ENCODE assay signal across 10 cellular contexts in genomic region chr12:9669534-9669933, GRCh38. TPM values are rescaled to one million over a fixed set of nuclear protein-coding genes. Genes with fewer than 3 reads are reported as not detected.
A peak's percentile ranks its signal among the peaks of the same experiment; 100 is the strongest.
DNase-seq lines count a peak whose midpoint lies in the region; ATAC-seq and TF ChIP-seq lines count a peak whose summit lies in the region.
"Had no signal": no experiment of that assay in that cellular context is flagged by ENCODE, and none has a peak within 500 bp of the region (broad histone marks: within the 10 kb centered on the region; RNA-seq: fewer than 3 reads in every experiment).

A gene with protein sequence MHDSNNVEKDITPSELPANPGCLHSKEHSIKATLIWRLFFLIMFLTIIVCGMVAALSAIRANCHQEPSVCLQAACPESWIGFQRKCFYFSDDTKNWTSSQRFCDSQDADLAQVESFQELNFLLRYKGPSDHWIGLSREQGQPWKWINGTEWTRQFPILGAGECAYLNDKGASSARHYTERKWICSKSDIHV (plus strand): TSS chr12:9669713. CDS start chr12:9669735, 22 bp downstream.

- CTCF ChIA-PET in PC-3 (lab: Charles Lee): no interaction called here

- H3K4me3 Mint-ChIP-seq in activated T-cell treated with anti-CD3 and anti-CD28 coated beads, Interleukin-2, amount 50 U/mL, for 4 hours: peak within 1 kb of the TSS; percentile 99
- H3K4me3 Mint-ChIP-seq in activated T-helper 17 cell treated with anti-CD3 and anti-CD28 coated beads, Interleukin-2, amount 50 U/mL, for 72 hours: peak within 1 kb of the TSS; percentile 88

- POLR2A ChIA-PET in PC-3 (lab: Charles Lee; ENCODE audit: unreplicated experiment): no interaction called here

- peaks cover 59% of the 10 kb centered on the region for H3K4me1 Mint-ChIP-seq in activated T-cell treated with anti-CD3 and anti-CD28 coated beads, Interleukin-2, amount 50 U/mL, for 4 hours (ENCODE audit: low read depth)
- H3K4me1 Mint-ChIP-seq in activated T-helper 17 cell treated with anti-CD3 and anti-CD28 coated beads, Interleukin-2, amount 50 U/mL, for 72 hours: peaks cover 20% of the 10 kb centered on the region

- intact Hi-C loops in PC-3 (cut with micrococcal nuclease): no loop called here

- H3K9ac ChIP-seq in PC-3 (ENCODE audit: low read length): no peak within 1 kb of the TSS

- H3K4me1 ChIP-seq in thymus (ENCODE audit: control insufficient read depth, insufficient read depth, low read length): peaks cover 15% of the 10 kb centered on the region
- H3K4me1 ChIP-seq in PC-3 (ENCODE audit: insufficient read depth, low read length): peaks cover 18% of the 10 kb centered on the region
- H3K4me1 ChIP-seq: right lobe of liver had no signal

- H3K9me2 ChIP-seq in PC-3 (replicated peaks; ENCODE audit: low read length): no peaks in the 10 kb centered on the region

- BruUV-seq in PC-3 (replicated peaks; lab: Mats Ljungman, UMichigan): no TSS peak

- H3K4me2 ChIP-seq in PC-3 (ENCODE audit: low read length): no peak within 1 kb of the TSS

- no peaks in the 10 kb centered on the region for H3K9me3 ChIP-seq in thymus (ENCODE audit: control insufficient read depth)
- no peaks in the 10 kb centered on the region for H3K9me3 ChIP-seq in PC-3 (ENCODE audit: low read length)
- H3K9me3 ChIP-seq: right lobe of liver had no signal

- no peak for DNase-seq in activated T-cell treated with anti-CD3 and anti-CD28 coated beads, Interleukin-2, amount 50 U/mL, for 4 hours
- DNase-seq in activated T-cell treated with anti-CD3 and anti-CD28 coated beads for 4 hours (no peak), medulla oblongata (ENCODE audit: extremely low spot score) (no peak), dermis blood vessel endothelial cell (no peak), PC-3 (no peak)
- DNase-seq: NCI-H524, right lobe of liver had no signal

- H3K27ac ChIP-seq in thymus (ENCODE audit: low read depth) (peak within 1 kb of the TSS; percentile 71), PC-3 (ENCODE audit: low read length) (no peak within 1 kb of the TSS)
- H3K27ac ChIP-seq: right lobe of liver had no signal

- WGBS in thymus: 50% methylated on average over 4 of the region's 4 CpGs

- no peaks in the 10 kb centered on the region for H3K9me3 Mint-ChIP-seq in activated T-cell treated with anti-CD3 and anti-CD28 coated beads, Interleukin-2, amount 50 U/mL, for 4 hours
- peaks cover 4% of the 10 kb centered on the region for H3K9me3 Mint-ChIP-seq in activated T-helper 17 cell treated with anti-CD3 and anti-CD28 coated beads, Interleukin-2, amount 50 U/mL, for 72 hours

- peaks cover 51% of the 10 kb centered on the region for H3K36me3 Mint-ChIP-seq in activated T-cell treated with anti-CD3 and anti-CD28 coated beads, Interleukin-2, amount 50 U/mL, for 4 hours (ENCODE audit: insufficient read depth)
- H3K36me3 Mint-ChIP-seq in activated T-helper 17 cell treated with anti-CD3 and anti-CD28 coated beads, Interleukin-2, amount 50 U/mL, for 72 hours (ENCODE audit: low read depth): peaks cover 98% of the 10 kb centered on the region

- H3K27me3 ChIP-seq in thymus (ENCODE audit: control insufficient read depth, insufficient read depth) (no peaks in the 10 kb centered on the region), PC-3 (ENCODE audit: low read length) (no peaks in the 10 kb centered on the region)
- H3K27me3 ChIP-seq: right lobe of liver had no signal

- peaks cover 2% of the 10 kb centered on the region for H3K36me3 ChIP-seq in thymus (ENCODE audit: control insufficient read depth, insufficient read depth)
- no peaks in the 10 kb centered on the region for H3K36me3 ChIP-seq in PC-3 (ENCODE audit: low read depth, low read length)
- H3K36me3 ChIP-seq: right lobe of liver had no signal

- ATAC-seq in activated T-cell treated with anti-CD3 and anti-CD28 coated beads, Interleukin-2, amount 50 U/mL, for 4 hours: peak; percentile 47 to 51
- ATAC-seq in HG03135 (IDR thresholded peaks at IDR 0.05; ENCODE audit: unreplicated experiment) (peak; percentile 40), PC-3 (no peak)
- ATAC-seq in activated T-helper 17 cell treated with anti-CD3 and anti-CD28 coated beads, Interleukin-2, amount 50 U/mL, for 72 hours (replicated peaks): peak; percentile 64
- ATAC-seq: right lobe of liver had no signal

- H4K20me1 ChIP-seq in PC-3 (ENCODE audit: low read length): no peaks in the 10 kb centered on the region

- no peak for TF ChIP-seq CTCF in PC-3 (conservative IDR thresholded peaks at IDR 0.05; ENCODE audit: low read depth, low read length)

- H3F3A ChIP-seq in PC-3 (ENCODE audit: low read length, unreplicated experiment): no peaks in the 10 kb centered on the region

- H3K79me2 ChIP-seq in PC-3 (ENCODE audit: low read length): no peaks in the 10 kb centered on the region

- no peaks in the 10 kb centered on the region for H3K27me3 Mint-ChIP-seq in activated T-cell treated with anti-CD3 and anti-CD28 coated beads, Interleukin-2, amount 50 U/mL, for 4 hours (ENCODE audit: low read depth)
- no peaks in the 10 kb centered on the region for H3K27me3 Mint-ChIP-seq in activated T-helper 17 cell treated with anti-CD3 and anti-CD28 coated beads, Interleukin-2, amount 50 U/mL, for 72 hours

- H3K4me3 ChIP-seq in thymus (ENCODE audit: low read length) (peak within 1 kb of the TSS; percentile 43), PC-3 (ENCODE audit: low read length) (no peak within 1 kb of the TSS)
- H3K4me3 ChIP-seq: right lobe of liver had no signal

- H3K27ac Mint-ChIP-seq in activated T-helper 17 cell treated with anti-CD3 and anti-CD28 coated beads, Interleukin-2, amount 50 U/mL, for 72 hours: peak within 1 kb of the TSS; percentile 99

- no peak within 1 kb of the TSS for H2AFZ ChIP-seq in PC-3 (ENCODE audit: low read length)

RNA-seq across cellular contexts. Expression of the gene that starts here (rescaled TPM):
- total RNA-seq in activated T-cell treated with anti-CD3 and anti-CD28 coated beads, Interleukin-2, amount 50 U/mL, for 4 hours: 100 to 1,000 TPM; 278 to 321 (median 282) TPM
- 100 to 1,000 TPM; 146 to 267 TPM for total RNA-seq in activated T-helper 17 cell treated with anti-CD3 and anti-CD28 coated beads, Interleukin-2, amount 50 U/mL, for 72 hours
- polyA plus RNA-seq in thymus: 93.0 TPM
- total RNA-seq in dermis blood vessel endothelial cell (1.2 and 2.4 TPM in 2 replicates), PC-3 (2014; rRNA removed) (2.9 and 3.3 TPM in 2 replicates)

Comparison
In these comparisons a context has a peak if more than half of its experiments do, and no peak if none do; other contexts are left out.
1. RNA of the gene that starts here (total RNA-seq): 278 to 321 TPM in activated T-cell treated with anti-CD3 and anti-CD28 coated beads, Interleukin-2, amount 50 U/mL, for 4 hours and 146 to 267 TPM in activated T-helper 17 cell treated with anti-CD3 and anti-CD28 coated beads, Interleukin-2, amount 50 U/mL, for 72 hours; 2.9 to 3.3 TPM in PC-3 and 1.2 to 2.4 TPM in dermis blood vessel endothelial cell; every median in the first group is over 10 times any median in the second.